1 cellular context compared by ENCODE assay signal in the genomic region with DNA sequence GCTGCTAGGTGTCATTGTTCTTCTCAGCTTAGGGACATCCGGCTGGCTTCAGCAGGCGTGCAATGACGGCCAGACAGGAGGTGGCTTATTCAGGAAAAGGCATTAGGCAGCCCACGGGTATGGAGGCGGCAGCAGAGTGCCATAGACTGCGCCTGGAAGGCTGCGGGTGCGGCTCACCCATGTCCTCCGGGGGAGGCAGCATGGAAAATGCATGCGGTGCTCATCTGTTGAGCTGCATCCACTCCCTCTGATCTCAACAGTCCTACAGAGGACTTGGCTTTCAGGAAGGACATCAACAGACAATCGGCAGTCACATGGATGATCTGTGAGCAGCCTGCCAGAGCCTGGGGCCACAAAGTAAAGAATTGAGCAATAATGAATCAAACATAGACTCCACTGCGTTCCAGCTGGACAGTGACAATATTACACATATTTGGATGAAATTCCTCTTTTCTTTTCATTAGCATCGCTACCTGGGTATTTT.
TF ChIP-seq lines count a peak whose summit lies in the region.

No MANE protein-coding gene starts in this region.

TF ChIP-seq in WTC11, 78 proteins besides CTCF, POLR2A, EP300 and RAD21 (continued from another document):
- TF ChIP-seq ELF4 (CRISPR knock-in tag; IDR thresholded peaks at IDR 0.05; ENCODE audit: low read depth) (no peak), GABPB1 (CRISPR knock-in tag; IDR thresholded peaks at IDR 0.05) (no peak), IRF2 (CRISPR knock-in tag; IDR thresholded peaks at IDR 0.05; ENCODE audit: borderline replicate concordance, low read depth) (no peak)
